1 cellular context compared by ENCODE assay signal in the genomic region with DNA sequence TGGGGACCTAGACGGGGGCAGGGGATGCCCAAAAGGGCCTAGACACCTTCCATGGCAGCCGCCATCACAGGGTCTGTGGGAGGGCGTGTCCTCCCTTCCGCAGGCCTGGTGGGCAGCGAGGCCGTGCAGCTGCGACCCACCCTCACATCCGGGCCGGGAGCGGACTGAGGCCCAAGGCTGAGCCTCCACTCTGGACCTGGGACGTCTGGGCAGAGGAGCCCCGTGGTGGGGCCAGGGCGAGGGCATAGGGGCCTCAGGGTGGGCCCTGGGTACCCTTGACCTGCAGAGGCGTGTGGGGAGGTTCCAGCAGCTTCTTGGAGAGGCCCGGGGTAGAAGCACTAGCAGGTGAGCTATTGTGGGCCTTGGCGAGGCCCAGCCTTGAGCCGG.
TF ChIP-seq lines count a peak whose summit lies in the region.

No MANE protein-coding gene starts in this region.

TF ChIP-seq in HepG2, 621 proteins besides CTCF, POLR2A, EP300 and RAD21:
- TF ChIP-seq HNRNPLL (IDR thresholded peaks at IDR 0.05; ENCODE audit: low read depth, low read length, poor library complexity, severe bottlenecking) (peak; percentile 8), ZNF3 (CRISPR knock-in tag; IDR thresholded peaks at IDR 0.05) (no peak), ZNF710 (CRISPR knock-in tag; IDR thresholded peaks at IDR 0.05; ENCODE audit: borderline replicate concordance) (no peak), RBFOX2 (IDR thresholded peaks at IDR 0.05; ENCODE audit: low read depth, low read length) (0 out of 2 replicates have a peak, but pooled peaks have one; percentile 1), ZSCAN29 (CRISPR knock-in tag; conservative IDR thresholded peaks at IDR 0.05) (no peak), ZNF576 (CRISPR knock-in tag; IDR thresholded peaks at IDR 0.05) (0 out of 2 replicates have a peak, but pooled peaks have one; percentile 51)
